9 cellular contexts compared by ENCODE assay signal in the genomic region with DNA sequence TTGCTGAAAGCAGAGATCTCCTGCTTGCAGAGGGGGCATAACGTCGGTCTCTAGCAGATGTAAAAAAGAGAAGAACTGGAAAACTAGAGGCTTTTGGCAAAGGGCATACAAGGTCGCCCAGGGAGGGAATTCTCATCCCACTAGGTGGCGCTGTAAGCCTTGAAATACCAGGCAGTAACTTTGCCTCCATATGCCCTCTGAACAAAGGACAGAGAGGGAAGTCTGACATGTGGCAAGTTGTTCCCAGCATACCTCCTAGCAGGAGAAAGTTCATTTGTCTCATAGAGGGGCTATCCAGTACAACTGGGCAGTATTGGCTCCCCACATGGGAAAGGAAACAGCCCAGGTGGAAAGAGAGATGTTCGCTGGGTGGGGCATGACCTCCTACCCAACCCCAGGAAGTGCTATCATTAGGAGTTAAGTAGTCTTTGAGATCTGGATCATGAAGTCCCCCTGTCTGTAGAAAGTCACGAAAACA. TPM values are rescaled to one million over a fixed set of nuclear protein-coding genes. Genes with fewer than 3 reads are reported as not detected.
DNase-seq lines count a peak whose midpoint lies in the region; ATAC-seq and TF ChIP-seq lines count a peak whose summit lies in the region.
"Had no signal": no experiment of that assay in that cellular context is flagged by ENCODE, and none has a peak within 500 bp of the region (broad histone marks: within the 10 kb centered on the region; RNA-seq: fewer than 3 reads in every experiment).

No MANE protein-coding gene starts in this region.

- peaks cover 87% of the 10 kb centered on the region for H3K36me3 Mint-ChIP-seq in WTC11
- H3K36me3 Mint-ChIP-seq in chondrocyte (ENCODE audit: low read depth), result peaks cover 23% of the 10 kb centered on the region
- peaks cover 55% of the 10 kb centered on the region for H3K36me3 Mint-ChIP-seq in osteocyte (ENCODE audit: unreplicated experiment)

- TF ChIP-seq CTCF in GM12865 (IDR thresholded peaks at IDR 0.05; ENCODE audit: insufficient read depth, low read depth, low read length, missing control alignments), result peak; percentile 35
- TF ChIP-seq CTCF in WTC11 (IDR thresholded peaks at IDR 0.05), result peak; percentile 57
- TF ChIP-seq CTCF in chondrocyte (IDR thresholded peaks at IDR 0.05), result peak; percentile 81
- peak; percentile 55 for TF ChIP-seq CTCF in osteocyte (IDR thresholded peaks at IDR 0.05)

- in situ Hi-C loops in KBM-7 (cut with MboI; ENCODE audit: low pct_unique_long_range_greater_than_20kb, low sequenced_read_pairs), result no loop called here

- CTCF ChIA-PET in WTC11 (lab: Charles Lee), result no interaction called here

- H3K27ac Mint-ChIP-seq in WTC11, result no peak overlapping the region
- H3K27ac Mint-ChIP-seq in chondrocyte (ENCODE audit: unreplicated experiment), result no peak overlapping the region
- no peak overlapping the region for H3K27ac Mint-ChIP-seq in osteocyte (ENCODE audit: unreplicated experiment)

- H3K4me3 ChIP-seq in GM12865 (ENCODE audit: low read depth, low read length), result no peak overlapping the region
- H3K4me3 ChIP-seq: body of pancreas had no signal

- peaks cover 81% of the 10 kb centered on the region for H3K9me3 Mint-ChIP-seq in WTC11
- peaks cover 25% of the 10 kb centered on the region for H3K9me3 Mint-ChIP-seq in chondrocyte (ENCODE audit: low read depth)
- H3K9me3 Mint-ChIP-seq in osteocyte (ENCODE audit: unreplicated experiment), result peaks cover 35% of the 10 kb centered on the region

- POLR2A ChIA-PET in WTC11 (lab: Charles Lee), result no interaction called here

- DNase-seq in GM12865 (ENCODE audit: low read depth), result peak; percentile 67
- peak; percentile 97 for DNase-seq in KBM-7
- DNase-seq in WTC11 (ENCODE audit: low spot score), result peak; percentile 67
- no peak for DNase-seq in chondrocyte (ENCODE audit: low spot score)
- no peak for DNase-seq in osteocyte (ENCODE audit: extremely low spot score, unreplicated experiment)
- no peak for DNase-seq in putamen (ENCODE audit: low spot score)
- DNase-seq in NCI-H510A treated with DMSO at 0.1 percent for 48 hours (lab: John Stamatoyannopoulos, UW), result no peak

- H3K4me3 Mint-ChIP-seq in WTC11 (no peak overlapping the region), chondrocyte (ENCODE audit: unreplicated experiment) (no peak overlapping the region), osteocyte (ENCODE audit: unreplicated experiment) (no peak overlapping the region)

- peak; percentile 90 for ATAC-seq in WTC11
- no peak for ATAC-seq in GM18873 (IDR thresholded peaks at IDR 0.05; ENCODE audit: low FRiP score, unreplicated experiment)
- ATAC-seq: body of pancreas had no signal

- H3K4me1 Mint-ChIP-seq in WTC11 (peaks cover 10% of the 10 kb centered on the region), chondrocyte (ENCODE audit: low read depth) (peaks cover 7% of the 10 kb centered on the region), osteocyte (ENCODE audit: unreplicated experiment) (peaks cover 2% of the 10 kb centered on the region)

- H3K27me3 Mint-ChIP-seq in WTC11 (ENCODE audit: low read depth) (peaks cover 13% of the 10 kb centered on the region; the same call in 1 of the 2 replicates), chondrocyte (ENCODE audit: low read depth) (no peaks in the 10 kb centered on the region), osteocyte (ENCODE audit: unreplicated experiment) (no peaks in the 10 kb centered on the region)

TF ChIP-seq in WTC11, 78 proteins besides CTCF, POLR2A, EP300 and RAD21:
- TF ChIP-seq, protein P1, sequence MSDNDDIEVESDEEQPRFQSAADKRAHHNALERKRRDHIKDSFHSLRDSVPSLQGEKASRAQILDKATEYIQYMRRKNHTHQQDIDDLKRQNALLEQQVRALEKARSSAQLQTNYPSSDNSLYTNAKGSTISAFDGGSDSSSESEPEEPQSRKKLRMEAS (CRISPR knock-in tag; IDR thresholded peaks at IDR 0.05), result no peak
- TF ChIP-seq ESRRA (CRISPR knock-in tag; IDR thresholded peaks at IDR 0.05; ENCODE audit: borderline replicate concordance), result peak; percentile 91; the same call in 1 of the 2 replicates

RNA-seq across cellular contexts. Expression of a gene that starts 40.0 kb away (rescaled TPM):
- 11.2 to 11.8 TPM (median 11.7 TPM) in 3 replicates for total RNA-seq in WTC11 (2021)
- 35.4 to 50.2 TPM (median 37.2 TPM) in 3 replicates for total RNA-seq in chondrocyte
- total RNA-seq in osteocyte, result 77.5 and 89.3 TPM in 2 replicates

Comparison
In these comparisons a context has a peak if more than half of its experiments do, and no peak if none do; other contexts are left out.
1. DNase-seq: peak in GM12865 (single experiment), KBM-7 (single experiment) and WTC11 (single experiment); none in chondrocyte (single experiment), osteocyte (single experiment), putamen (single experiment) and NCI-H510A treated with DMSO at 0.1 percent for 48 hours (single experiment).
2. Peak in every context shown above with its lines, with median percentiles within 50 percentile points of each other: CTCF ChIP-seq.